In the genomic region with DNA sequence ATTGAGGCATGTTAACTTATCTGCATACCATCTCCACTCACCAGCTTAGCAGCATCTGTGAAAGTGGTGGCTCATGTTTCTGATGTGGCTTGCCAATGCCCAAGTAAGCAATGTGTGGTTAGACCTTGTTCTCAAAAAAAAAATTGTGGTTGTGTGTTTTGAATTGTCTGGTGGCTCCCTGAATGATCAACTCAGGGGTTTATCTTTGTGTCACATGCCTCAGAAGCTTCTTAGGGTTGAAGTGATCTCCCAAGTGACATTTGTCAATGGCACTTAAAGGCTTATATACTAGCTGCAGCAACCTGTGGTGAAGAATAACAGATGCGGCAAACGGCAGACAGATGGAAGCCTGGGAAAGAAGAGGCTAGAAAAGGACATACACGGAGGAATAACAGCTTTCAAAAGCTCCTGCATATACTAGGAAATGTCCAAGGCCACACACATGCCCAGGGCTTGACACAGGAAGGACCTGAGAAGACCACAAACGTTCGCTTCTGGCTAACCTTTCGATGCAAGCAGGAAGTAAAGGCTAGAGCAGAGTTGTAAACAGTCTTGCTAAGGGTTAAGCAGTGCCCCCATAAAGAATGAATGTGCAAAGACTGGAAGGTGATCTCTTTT, we compare ENCODE assay signal across 8 cellular contexts. TPM values are rescaled to one million over a fixed set of nuclear protein-coding genes. Genes with fewer than 3 reads are reported as not detected.
A peak's percentile ranks its signal among the peaks of the same experiment; 100 is the strongest.
DNase-seq lines count a peak whose midpoint lies in the region; ATAC-seq and TF ChIP-seq lines count a peak whose summit lies in the region.

No MANE protein-coding gene starts in this region.

- ATAC-seq in GM21528 (IDR thresholded peaks at IDR 0.05; ENCODE audit: low FRiP score, unreplicated experiment) (peak; percentile 93), gastrocnemius medialis (no peak)

- H3K36me3 ChIP-seq in gastrocnemius medialis, result no peaks in the 10 kb centered on the region

- no peaks in the 10 kb centered on the region for H3K27me3 ChIP-seq in gastrocnemius medialis

- no peak for TF ChIP-seq POLR2A in gastrocnemius medialis (IDR thresholded peaks at IDR 0.05)

- DNase-seq in EH (ENCODE audit: low read depth) (peak; percentile 42), KG1 (lab: John Stamatoyannopoulos, UW) (peak; percentile 86), lung microvascular endothelial cell (ENCODE audit: low read depth in 2 of 2) (peak; percentile 4 to 59), caudate nucleus (lab: John Stamatoyannopoulos, UW) (no peak), gastrocnemius medialis (no peak), A172 (ENCODE audit: low spot score) (no peak)
- DNase-seq in activated CD4-positive, alpha-beta T cell treated with anti-CD3 and anti-CD28 coated beads, Interleukin-2, amount 50 U/mL, for 24 hours (ENCODE audit: low read depth in 1 of 2, low spot score in 1 of 2), result peak; percentile 10 to 54

- TF ChIP-seq CTCF in gastrocnemius medialis (IDR thresholded peaks at IDR 0.05 in 4 of 5, conservative IDR thresholded peaks at IDR 0.05 in 1 of 5), result no peak

- no peak overlapping the region for H3K4me3 ChIP-seq in gastrocnemius medialis

- H3K27ac ChIP-seq in caudate nucleus (ENCODE audit: low read depth, low read length) (no peak overlapping the region), gastrocnemius medialis (no peak overlapping the region)

- H3K9me3 ChIP-seq in gastrocnemius medialis, result peaks cover 0 to 1% (median 0%) of the 10 kb centered on the region in 3 donors

- intact Hi-C loops in gastrocnemius medialis (cut with DNase I; ENCODE audit: low total_unique reads), result no loop called here

- no peaks in the 10 kb centered on the region for H3K4me1 ChIP-seq in gastrocnemius medialis

- in situ Hi-C loops in gastrocnemius medialis (cut with MboI; ENCODE audit: low sequenced_read_pairs in 4 of 4), result loop anchor here in 3 of 4 donors (10.0 to 25.0 kb wide), 4 partner anchors 241 to 618 kb away; no protein-coding TSS in a partner anchor

RNA-seq across cellular contexts. Expression of a gene that starts 42.2 kb away (rescaled TPM):
- total RNA-seq in lung microvascular endothelial cell (1.2 and 1.3 TPM in 2 replicates), gastrocnemius medialis (10 to 100 TPM in 2 of 4 donors, 1 to 10 TPM in 2; 8.5 to 19.6 (median 12.4) TPM)
- total RNA-seq in A172 (2014; rRNA removed; shearing (Covaris generic)), result 11.7 and 15.9 TPM in 2 replicates

Comparison
In these comparisons a context has a peak if more than half of its experiments do, and no peak if none do; other contexts are left out.
1. DNase-seq: peak in EH (single experiment), KG1 (single experiment), activated CD4-positive, alpha-beta T cell treated with anti-CD3 and anti-CD28 coated beads, Interleukin-2, amount 50 U/mL, for 24 hours (2 of 2) and lung microvascular endothelial cell (2 of 2); none in caudate nucleus (0 of 61), gastrocnemius medialis (0 of 2) and A172 (single experiment).